6 cellular contexts compared by ENCODE assay signal in genomic region chr6:102994866-102995265, GRCh38.
"Had no signal": no experiment of that assay in that cellular context is flagged by ENCODE, and none has a peak within 500 bp of the region (broad histone marks: within the 10 kb centered on the region; RNA-seq: fewer than 3 reads in every experiment).

No MANE protein-coding gene starts in this region.

- H3K4me3 ChIP-seq: K562 had no signal

- DNase-seq: IMR-90, KBM-7, KG1 had no signal

- H3K27ac ChIP-seq: HL-60 had no signal

- ATAC-seq: HepG2, K562 had no signal
